In genomic region chr11:3865388-3866193, GRCh38 we compare ENCODE assay signal across 8 cellular contexts. TPM values are rescaled to one million over a fixed set of nuclear protein-coding genes. Genes with fewer than 3 reads are reported as not detected.
DNase-seq lines count a peak whose midpoint lies in the region; ATAC-seq and TF ChIP-seq lines count a peak whose summit lies in the region.

No MANE protein-coding gene starts in this region.

- H3K27ac ChIP-seq in gastroesophageal sphincter (peak overlapping the region; percentile 35 to 64 (median 56)), subcutaneous abdominal adipose tissue (ENCODE audit: low read depth, low read length) (peak overlapping the region; percentile 56), adrenal gland (peak overlapping the region in 1 of 5 donors; percentile 54)

- H3K4me1 ChIP-seq in gastroesophageal sphincter (peaks cover 17 to 79% (median 42%) of the 10 kb centered on the region in 3 donors), subcutaneous abdominal adipose tissue (ENCODE audit: control insufficient read depth in 5 of 5, insufficient read depth in 5 of 5, low read length in 5 of 5) (peaks cover 6 to 56% (median 52%) of the 10 kb centered on the region in 5 donors), adrenal gland (replicated peaks in 1 of 2) (peaks cover 17 to 39% of the 10 kb centered on the region in 2 donors)

- no peak for TF ChIP-seq POLR2A in gastroesophageal sphincter (IDR thresholded peaks at IDR 0.05)
- TF ChIP-seq POLR2A in adrenal gland (IDR thresholded peaks at IDR 0.05) = no peak

- H3K9me3 ChIP-seq in T-helper 17 cell (ENCODE audit: control insufficient read depth, low read length, poor library complexity, severe bottlenecking) = no peaks in the 10 kb centered on the region
- no peaks in the 10 kb centered on the region for H3K9me3 ChIP-seq in gastroesophageal sphincter
- no peaks in the 10 kb centered on the region for H3K9me3 ChIP-seq in subcutaneous abdominal adipose tissue (ENCODE audit: control insufficient read depth in 5 of 5, low read length in 5 of 5)
- H3K9me3 ChIP-seq in adrenal gland (replicated peaks in 1 of 3) = no peaks in the 10 kb centered on the region

- H3K4me1 Mint-ChIP-seq in activated naive CD4-positive, alpha-beta T cell treated with anti-CD3 and anti-CD28 coated beads for 36 hours (ENCODE audit: low read depth) = peaks cover 81% of the 10 kb centered on the region
- H3K4me1 Mint-ChIP-seq in T-helper 17 cell = peaks cover 71% of the 10 kb centered on the region

- peak overlapping the region in 3 of 5 donors; percentile 25 to 65 (median 30) for H3K9ac ChIP-seq in subcutaneous abdominal adipose tissue (ENCODE audit: low read length in 5 of 5)

- H3K27me3 ChIP-seq in gastroesophageal sphincter (no peaks in the 10 kb centered on the region), subcutaneous abdominal adipose tissue (ENCODE audit: control insufficient read depth in 5 of 5, insufficient read depth in 4 of 5, low read length in 5 of 5) (no peaks in the 10 kb centered on the region), adrenal gland (no peaks in the 10 kb centered on the region)

- H3K36me3 Mint-ChIP-seq in activated naive CD4-positive, alpha-beta T cell treated with anti-CD3 and anti-CD28 coated beads for 36 hours (ENCODE audit: low read depth) = peaks cover 3% of the 10 kb centered on the region
- no peaks in the 10 kb centered on the region for H3K36me3 Mint-ChIP-seq in T-helper 17 cell (ENCODE audit: low read depth)

- DNase-seq in activated naive CD4-positive, alpha-beta T cell treated with anti-CD3 and anti-CD28 coated beads for 36 hours = peak; percentile 35
- no peak for DNase-seq in activated naive CD4-positive, alpha-beta T cell (lab: John Stamatoyannopoulos, UW)
- no peak for DNase-seq in T-helper 17 cell
- no peak for DNase-seq in NCI-H2081 (lab: John Stamatoyannopoulos, UW)
- no peak for DNase-seq in NCI-H82 treated with DMSO at 0.1 percent for 48 hours (lab: John Stamatoyannopoulos, UW; ENCODE audit: unreplicated experiment)
- DNase-seq in adrenal gland = no peak

- TF ChIP-seq EP300 in gastroesophageal sphincter (IDR thresholded peaks at IDR 0.05) = no peak

- ATAC-seq in T-helper 17 cell (peak; percentile 11), gastroesophageal sphincter (peak; percentile 24)

- H3K4me3 ChIP-seq in gastroesophageal sphincter (no peak overlapping the region), subcutaneous abdominal adipose tissue (ENCODE audit: low read depth in 1 of 5, low read length in 5 of 5) (no peak overlapping the region), adrenal gland (no peak overlapping the region)

- intact Hi-C loops in activated naive CD4-positive, alpha-beta T cell treated with anti-CD3 and anti-CD28 coated beads for 36 hours (cut with micrococcal nuclease) = loop anchor here (1.0 kb wide), 1 partner anchor 9 kb away; no protein-coding TSS in a partner anchor
- intact Hi-C loops in adrenal gland (cut with DNase I) = no loop called here

- no peaks in the 10 kb centered on the region for H3K36me3 ChIP-seq in gastroesophageal sphincter
- H3K36me3 ChIP-seq in subcutaneous abdominal adipose tissue (ENCODE audit: control insufficient read depth in 5 of 5, insufficient read depth in 5 of 5, low read length in 5 of 5) = no peaks in the 10 kb centered on the region
- no peaks in the 10 kb centered on the region for H3K36me3 ChIP-seq in adrenal gland (replicated peaks in 1 of 2)

- peaks cover 1% of the 10 kb centered on the region for H3K9me3 Mint-ChIP-seq in activated naive CD4-positive, alpha-beta T cell treated with anti-CD3 and anti-CD28 coated beads for 36 hours

- H3K4me3 Mint-ChIP-seq in activated naive CD4-positive, alpha-beta T cell treated with anti-CD3 and anti-CD28 coated beads for 36 hours = peak overlapping the region; percentile 16
- peak overlapping the region; percentile 39 for H3K4me3 Mint-ChIP-seq in T-helper 17 cell

- no peaks in the 10 kb centered on the region for H3K27me3 Mint-ChIP-seq in activated naive CD4-positive, alpha-beta T cell treated with anti-CD3 and anti-CD28 coated beads for 36 hours (ENCODE audit: low read depth)
- H3K27me3 Mint-ChIP-seq in T-helper 17 cell = no peaks in the 10 kb centered on the region

- WGBS in gastroesophageal sphincter (ENCODE audit: low coverage in 1 of 2), 2 donors = 11 to 27% methylated on average over 2 to 3 of the region's 3 CpGs
- WGBS in adrenal gland, 4 donors = 53 to 67% (median 58%) methylated on average over 3 of the region's 3 CpGs

- CTCF ChIA-PET in activated naive CD4-positive, alpha-beta T cell treated with anti-CD3 and anti-CD28 coated beads for 36 hours (lab: Charles Lee) = interaction anchor here (1.3 to 8.8 kb wide), 3 partner anchors 9 to 207 kb away, joined by 4 to 95 read pairs (median 26); partner anchors contain the start of gene STIM1

- peak overlapping the region; percentile 90 for H3K27ac Mint-ChIP-seq in activated naive CD4-positive, alpha-beta T cell treated with anti-CD3 and anti-CD28 coated beads for 36 hours
- H3K27ac Mint-ChIP-seq in T-helper 17 cell = peak overlapping the region; percentile 51

- TF ChIP-seq CTCF in gastroesophageal sphincter (IDR thresholded peaks at IDR 0.05) (no peak), adrenal gland (IDR thresholded peaks at IDR 0.05) (no peak)

RNA-seq across cellular contexts. Expression of gene STIM1, which starts 10.1 kb away (rescaled TPM):
- total RNA-seq in activated naive CD4-positive, alpha-beta T cell treated with anti-CD3 and anti-CD28 coated beads for 36 hours = 10 to 100 TPM; 62.9 to 68.5 TPM
- 100 to 1,000 TPM; 115 to 125 TPM for total RNA-seq in T-helper 17 cell
- 100 to 1,000 TPM in 1 of 4 donors, 10 to 100 TPM in 3; 42.4 to 114 (median 72.8) TPM for total RNA-seq in gastroesophageal sphincter
- 10 to 100 TPM; 22.2 to 44.1 (median 36.4) TPM for total RNA-seq in adrenal gland
- polyA plus RNA-seq in adrenal gland = 10 to 100 TPM; 13.4 to 23.0 (median 17.2) TPM

RNA-seq across cellular contexts. Expression of gene RHOG, which starts 24.8 kb away (rescaled TPM):
- total RNA-seq in activated naive CD4-positive, alpha-beta T cell treated with anti-CD3 and anti-CD28 coated beads for 36 hours = 100 to 1,000 TPM; 142 TPM
- total RNA-seq in T-helper 17 cell = 100 to 1,000 TPM; 114 to 123 TPM
- 10 to 100 TPM; 31.9 to 67.4 (median 52.2) TPM for total RNA-seq in gastroesophageal sphincter
- 10 to 100 TPM; 31.3 to 91.2 (median 54.5) TPM for total RNA-seq in adrenal gland
- polyA plus RNA-seq in adrenal gland = 10 to 100 TPM; 28.7 to 49.4 (median 38.4) TPM

RNA-seq across cellular contexts. Expression of gene PGAP2, which starts 57.2 kb away (rescaled TPM):
- 10 to 100 TPM; 38.9 to 40.8 TPM for total RNA-seq in activated naive CD4-positive, alpha-beta T cell treated with anti-CD3 and anti-CD28 coated beads for 36 hours
- total RNA-seq in T-helper 17 cell = 10 to 100 TPM; 17.8 to 19.3 TPM
- total RNA-seq in gastroesophageal sphincter = 10 to 100 TPM in 1 of 4 donors, 1 to 10 TPM in 3; 4.2 to 12.0 (median 5.1) TPM
- total RNA-seq in adrenal gland = 10 to 100 TPM in 7 of 8 donors, 1 to 10 TPM in 1; 4.6 to 32.5 (median 19.9) TPM
- polyA plus RNA-seq in adrenal gland = 10 to 100 TPM; 17.2 to 44.0 (median 21.9) TPM
